In genomic region chr4:65670331-65671031, GRCh38 we compare ENCODE assay signal across 8 cellular contexts. TPM values are rescaled to one million over a fixed set of nuclear protein-coding genes. Genes with fewer than 3 reads are reported as not detected.
DNase-seq lines count a peak whose midpoint lies in the region; ATAC-seq and TF ChIP-seq lines count a peak whose summit lies in the region.

EPHA5 (minus strand) TSS chr4:65670489; CDS start chr4:65669742, 747 bp downstream.

- H3K79me2 ChIP-seq in fibroblast of lung (ENCODE audit: control insufficient read depth, insufficient read depth, low read length) = no peaks in the 10 kb centered on the region

- peak within 1 kb of the TSS; percentile 15 to 55 (median 22) for H3K4me3 ChIP-seq in fibroblast of lung (replicated peaks in 1 of 4; ENCODE audit: control extremely low read depth in 1 of 4, insufficient read depth in 1 of 4, low read depth in 3 of 4, low read length in 4 of 4)
- peak within 1 kb of the TSS; percentile 45 to 61 for H3K4me3 ChIP-seq in mucosa of rectum (ENCODE audit: low read length in 2 of 2)

- no peaks in the 10 kb centered on the region for H3K9me3 ChIP-seq in fibroblast of lung (ENCODE audit: control insufficient read depth, insufficient read depth, low read depth, low read length)
- no peaks in the 10 kb centered on the region for H3K9me3 ChIP-seq in mucosa of rectum (ENCODE audit: control insufficient read depth in 2 of 2, low read length in 2 of 2)

- H3K36me3 ChIP-seq in fibroblast of lung (ENCODE audit: control insufficient read depth, insufficient read depth, low read length) = no peaks in the 10 kb centered on the region
- H3K36me3 ChIP-seq in mucosa of rectum (ENCODE audit: control insufficient read depth in 2 of 2, insufficient read depth in 2 of 2, low read length in 2 of 2) = no peaks in the 10 kb centered on the region

- H3K4me1 ChIP-seq in fibroblast of lung (ENCODE audit: control insufficient read depth, extremely low read depth, insufficient read depth, low read length) = no peaks in the 10 kb centered on the region
- peaks cover 0 to 2% of the 10 kb centered on the region in 2 donors for H3K4me1 ChIP-seq in mucosa of rectum (ENCODE audit: control insufficient read depth in 2 of 2, insufficient read depth in 2 of 2, low read length in 2 of 2)

- H3K9ac ChIP-seq in fibroblast of lung (ENCODE audit: insufficient read depth, low read length) (peak within 1 kb of the TSS; percentile 6), mucosa of rectum (ENCODE audit: low read depth in 1 of 2, low read length in 2 of 2) (no peak within 1 kb of the TSS)

- ATAC-seq in HG03095 (IDR thresholded peaks at IDR 0.05; ENCODE audit: unreplicated experiment) = no peak
- no peak for ATAC-seq in GM21390 (IDR thresholded peaks at IDR 0.05; ENCODE audit: unreplicated experiment)
- ATAC-seq in GM21576 (IDR thresholded peaks at IDR 0.05; ENCODE audit: unreplicated experiment) = no peak

- H3K4me2 ChIP-seq in fibroblast of lung (ENCODE audit: extremely low read depth, insufficient read depth, low read length) = peak within 1 kb of the TSS; percentile 49

- DNase-seq in GM04504 (ENCODE audit: low read depth) (peak; percentile 10), LHCN-M2 (ENCODE audit: low read depth) (peak; percentile 91), T1000 (lab: John Stamatoyannopoulos, UW) (peak; percentile 80), fibroblast of lung (ENCODE audit: low read depth in 2 of 2) (peak; percentile 36 to 98)

- H2AFZ ChIP-seq in fibroblast of lung (ENCODE audit: low read length) = peak within 1 kb of the TSS; percentile 40

- peak in 1 of 2 donors; percentile 8 for TF ChIP-seq CTCF in fibroblast of lung (conservative IDR thresholded peaks at IDR 0.05 in 1 of 2, IDR thresholded peaks at IDR 0.05 in 1 of 2; ENCODE audit: low read depth in 1 of 2, low read length in 2 of 2)

- H3K27ac ChIP-seq in fibroblast of lung (ENCODE audit: insufficient read depth, low read length) (no peak within 1 kb of the TSS), mucosa of rectum (ENCODE audit: low read depth in 2 of 2, low read length in 2 of 2) (no peak within 1 kb of the TSS)

- H3K27me3 ChIP-seq in fibroblast of lung (ENCODE audit: control insufficient read depth, insufficient read depth, low read length) (peaks cover 13% of the 10 kb centered on the region), mucosa of rectum (ENCODE audit: control insufficient read depth in 2 of 2, insufficient read depth in 2 of 2, low read length in 2 of 2) (peaks cover 9 to 21% of the 10 kb centered on the region in 2 donors)

- H4K20me1 ChIP-seq in fibroblast of lung (ENCODE audit: control insufficient read depth, extremely low read depth, insufficient read depth, low read length) = no peaks in the 10 kb centered on the region

RNA-seq across cellular contexts. Expression of gene EPHA5, which starts in this region (rescaled TPM):
- 1.1 and 2.3 TPM in 2 replicates for total RNA-seq in LHCN-M2 (2014; rRNA removed)
- polyA plus RNA-seq in LHCN-M2 (2012) = 1.4 TPM
- total RNA-seq in fibroblast of lung = under 0.01 and 0.51 TPM in 2 replicates
- 0.16 and 1.9 TPM in 2 replicates for polyA plus RNA-seq in fibroblast of lung
- polyA plus RNA-seq in fibroblast of lung (2012) = 0.05 and 1.3 TPM in 2 replicates
- 1.2 and 1.9 TPM in 2 replicates for polyA minus RNA-seq in fibroblast of lung (ENCODE audit: low replicate concordance)

Comparison
In these comparisons a context has a peak if more than half of its experiments do, and no peak if none do; other contexts are left out.
1. DNase-seq: peak in every context shown above with its lines; median percentile 91 in LHCN-M2; 80 in T1000; 67 in fibroblast of lung; 10 in GM04504.